In the genomic region with DNA sequence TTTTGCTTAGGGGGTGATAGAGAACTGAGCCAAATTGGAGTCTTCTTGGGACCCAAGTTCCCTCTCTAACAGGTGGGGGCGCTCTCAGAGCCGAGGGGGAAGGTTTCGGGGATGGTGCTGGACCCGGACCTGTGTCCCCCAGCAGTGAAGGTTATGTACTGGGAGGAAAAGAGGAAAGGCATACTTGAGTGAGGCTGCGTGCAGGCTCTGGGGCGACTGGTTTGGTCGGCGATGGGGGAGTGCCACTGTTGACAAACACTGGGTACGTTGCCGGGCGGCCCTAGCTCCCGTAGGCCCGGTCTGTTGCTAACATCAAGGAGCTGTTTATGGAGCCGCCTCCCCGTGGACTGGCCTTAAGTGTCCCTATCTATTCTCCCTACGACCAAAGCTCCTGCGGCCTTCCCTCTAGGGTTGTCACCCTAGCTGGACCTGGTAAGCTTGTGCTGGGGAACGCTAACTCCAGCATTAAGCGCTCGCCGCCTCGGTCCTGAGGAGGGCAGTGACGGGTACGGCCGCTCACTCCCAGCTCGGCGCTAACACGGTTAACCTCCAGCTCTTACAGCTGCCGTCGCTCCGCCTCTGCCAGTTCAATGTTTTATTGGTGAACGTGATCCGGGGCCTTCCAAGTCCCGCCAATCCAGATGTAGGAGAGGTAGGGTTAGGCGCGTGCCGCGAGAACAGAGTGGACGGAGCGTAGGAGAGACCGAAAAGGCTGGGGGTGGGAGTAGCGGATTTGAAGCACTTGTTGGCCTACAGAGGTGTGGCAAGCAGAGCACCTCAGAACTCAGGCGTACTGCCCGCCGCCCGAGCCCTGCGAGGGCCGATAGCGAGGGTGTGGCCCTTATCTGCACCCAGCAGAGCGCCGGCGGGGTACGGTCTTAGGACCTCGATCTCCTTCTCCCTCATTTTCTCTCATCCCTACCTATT, we compare ENCODE assay signal across 8 cellular contexts. TPM values are rescaled to one million over a fixed set of nuclear protein-coding genes. Genes with fewer than 3 reads are reported as not detected.
DNase-seq lines count a peak whose midpoint lies in the region; ATAC-seq, FAIRE-seq and TF ChIP-seq lines count a peak whose summit lies in the region.

A gene (plus strand): TSS at position 685 of the 927 bp plus-strand sequence. CDS start 422 bp downstream, outside the sequence.

- no peak within 1 kb of the TSS for H4K5ac ChIP-seq in H9 (ENCODE audit: insufficient read length, low read depth, low read length)

- no peak within 1 kb of the TSS for H2BK12ac ChIP-seq in H9 (ENCODE audit: insufficient read length, low read depth, low read length)

- peaks cover 11% of the 10 kb centered on the region for H3K23me2 ChIP-seq in H9 (ENCODE audit: insufficient read length, low read depth, low read length, poor library complexity, severe bottlenecking)

- H2BK15ac ChIP-seq in H9 (ENCODE audit: low read depth, low read length): no peak within 1 kb of the TSS

- H2AK5ac ChIP-seq in H9 (ENCODE audit: insufficient read length, low read length): no peak within 1 kb of the TSS

- FAIRE-seq in G401.6 (lab: Jason Lieb, UNC): peak; percentile 98

- no peaks in the 10 kb centered on the region for H3K4me1 ChIP-seq in H9 (ENCODE audit: insufficient read depth, low read length)

- peaks cover 17 to 22% of the 10 kb centered on the region in 2 experiments for H3K4me1 Mint-ChIP-seq in H9
- peaks cover 56% of the 10 kb centered on the region for H3K4me1 Mint-ChIP-seq in nephron progenitor cell
- peaks cover 73% of the 10 kb centered on the region for H3K4me1 Mint-ChIP-seq in stimulated activated naive CD8-positive, alpha-beta T cell treated with anti-CD3 and anti-CD28 coated beads, Interleukin-15, amount 100 ng/mL, for 72 hours

- TF ChIP-seq CTCF in H9 (conservative IDR thresholded peaks at IDR 0.05) (peak; percentile 60), fibroblast of the aortic adventitia (IDR thresholded peaks at IDR 0.05; ENCODE audit: insufficient read depth, low read length) (peak; percentile 60), nephron progenitor cell (IDR thresholded peaks at IDR 0.05) (peak; percentile 40)

- no peak within 1 kb of the TSS for H3K27ac ChIP-seq in H9 (ENCODE audit: insufficient read length, low read depth, low read length)

- no peak within 1 kb of the TSS for H4K8ac ChIP-seq in H9 (replicated peaks; ENCODE audit: insufficient read length, low read depth, low read length)

- H3K27me3 ChIP-seq in H9 (ENCODE audit: insufficient read depth, low read length): no peaks in the 10 kb centered on the region

- H3K4me3 Mint-ChIP-seq in H9: peak within 1 kb of the TSS; percentile 90
- H3K4me3 Mint-ChIP-seq in nephron progenitor cell: peak within 1 kb of the TSS; percentile 89
- peak within 1 kb of the TSS; percentile 86 to 96 for H3K4me3 Mint-ChIP-seq in stimulated activated naive CD8-positive, alpha-beta T cell treated with anti-CD3 and anti-CD28 coated beads, Interleukin-15, amount 100 ng/mL, for 72 hours

- H3K9ac ChIP-seq in H9 (ENCODE audit: extremely low read depth, insufficient read length, low read length): peak within 1 kb of the TSS; percentile 64

- H3K56ac ChIP-seq in H9 (ENCODE audit: insufficient read length, low read depth, low read length): no peak within 1 kb of the TSS

- H3K18ac ChIP-seq in H9 (ENCODE audit: insufficient read length, low read depth, low read length): peak within 1 kb of the TSS; percentile 84

- H4K91ac ChIP-seq in H9 (ENCODE audit: insufficient read length, low read depth, low read length): no peak within 1 kb of the TSS

- no peaks in the 10 kb centered on the region for H3K79me2 ChIP-seq in H9 (ENCODE audit: insufficient read depth, low read length)

- no peaks in the 10 kb centered on the region for H4K20me1 ChIP-seq in H9 (ENCODE audit: control insufficient read depth, insufficient read depth, insufficient read length)

- peak; percentile 96 for ATAC-seq in stimulated activated naive CD8-positive, alpha-beta T cell treated with anti-CD3 and anti-CD28 coated beads, Interleukin-15, amount 100 ng/mL, for 72 hours

- no peak within 1 kb of the TSS for H2BK120ac ChIP-seq in H9 (ENCODE audit: low read depth, low read length, poor library complexity, severe bottlenecking)

- no peak within 1 kb of the TSS for H2BK5ac ChIP-seq in H9 (ENCODE audit: insufficient read length, low read length)

- H3K4me3 ChIP-seq in fibroblast of the aortic adventitia (ENCODE audit: low read depth, low read length): peak within 1 kb of the TSS; percentile 91

- peak within 1 kb of the TSS; percentile 32; the same call in 1 of the 2 replicates for H3K14ac ChIP-seq in H9 (ENCODE audit: insufficient read depth, low read length)

- H3K27ac Mint-ChIP-seq in H9 (peak within 1 kb of the TSS; percentile 79 to 98 (median 97)), nephron progenitor cell (peak within 1 kb of the TSS; percentile 99)
- peak within 1 kb of the TSS; percentile 97 to 100 for H3K27ac Mint-ChIP-seq in stimulated activated naive CD8-positive, alpha-beta T cell treated with anti-CD3 and anti-CD28 coated beads, Interleukin-15, amount 100 ng/mL, for 72 hours

- H3K36me3 Mint-ChIP-seq in H9 (ENCODE audit: insufficient read depth in 1 of 3, low read depth in 3 of 3): peaks cover 24 to 62% (median 54%) of the 10 kb centered on the region in 3 experiments
- peaks cover 42% of the 10 kb centered on the region for H3K36me3 Mint-ChIP-seq in nephron progenitor cell (ENCODE audit: low read depth)

- no peaks in the 10 kb centered on the region for H3K79me1 ChIP-seq in H9 (ENCODE audit: insufficient read depth, low read depth, low read length, poor library complexity, severe bottlenecking)

- no peak within 1 kb of the TSS for H2AFZ ChIP-seq in H9 (ENCODE audit: low read length)

- no peaks in the 10 kb centered on the region for H3K9me3 ChIP-seq in H9 (ENCODE audit: control insufficient read depth, low read depth, low read length)

- peak; percentile 99 for DNase-seq in H9
- peak; percentile 99 for DNase-seq in M059J (ENCODE audit: low read depth)
- peak; percentile 99 to 100 for DNase-seq in SHP77 (lab: John Stamatoyannopoulos, UW)
- peak; percentile 88 for DNase-seq in activated effector memory CD4-positive, alpha-beta T cell treated with Interleukin-2 at 50 U/mL for 16 hours
- peak; percentile 97 for DNase-seq in fibroblast of the aortic adventitia (ENCODE audit: low read depth)
- peak; percentile 87 for DNase-seq in nephron progenitor cell
- DNase-seq in stimulated activated naive CD8-positive, alpha-beta T cell treated with anti-CD3 and anti-CD28 coated beads, Interleukin-15, amount 100 ng/mL, for 72 hours: peak; percentile 91 to 97

- H3T11ph ChIP-seq in H9 (ENCODE audit: low read length): no peak within 1 kb of the TSS

- H3K4me2 ChIP-seq in H9 (ENCODE audit: insufficient read depth, insufficient read length, low read length): peak within 1 kb of the TSS; percentile 70

- no CpG with 5 or more reads among the region's 54 CpGs for WGBS in H9 (ENCODE audit: extremely low coverage, insufficient read length, low lambda C conversion rate)

- no peak within 1 kb of the TSS for H2BK20ac ChIP-seq in H9 (ENCODE audit: low read depth, low read length, poor library complexity, severe bottlenecking)

- no peak within 1 kb of the TSS for H3K4ac ChIP-seq in H9 (ENCODE audit: low read depth, low read length)

- no peak within 1 kb of the TSS for H3K23ac ChIP-seq in H9 (ENCODE audit: insufficient read length, low read depth, low read length)

- no peaks in the 10 kb centered on the region for H3K9me3 Mint-ChIP-seq in H9
- H3K9me3 Mint-ChIP-seq in nephron progenitor cell: no peaks in the 10 kb centered on the region
- no peaks in the 10 kb centered on the region for H3K9me3 Mint-ChIP-seq in stimulated activated naive CD8-positive, alpha-beta T cell treated with anti-CD3 and anti-CD28 coated beads, Interleukin-15, amount 100 ng/mL, for 72 hours

- no peaks in the 10 kb centered on the region; the same call in 1 of the 2 replicates for H3K27me3 Mint-ChIP-seq in H9 (ENCODE audit: low read depth)
- H3K27me3 Mint-ChIP-seq in nephron progenitor cell (ENCODE audit: low read depth, poor library complexity): peaks cover 2% of the 10 kb centered on the region
- H3K27me3 Mint-ChIP-seq in stimulated activated naive CD8-positive, alpha-beta T cell treated with anti-CD3 and anti-CD28 coated beads, Interleukin-15, amount 100 ng/mL, for 72 hours: no peaks in the 10 kb centered on the region

RNA-seq across cellular contexts. Expression of the gene that starts here (rescaled TPM):
- total RNA-seq in H9 (2021) (33.4 and 39.8 TPM in 2 replicates), fibroblast of the aortic adventitia (ENCODE audit: low replicate concordance) (14.0 and 16.0 TPM in 2 replicates)
- 6.2 and 7.2 TPM in 2 replicates for total RNA-seq in M059J (2014; rRNA removed; shearing (Covaris generic))
